20 cellular contexts compared by ENCODE assay signal in genomic region chrX:11667286-11667685, GRCh38. TPM values are rescaled to one million over a fixed set of nuclear protein-coding genes. Genes with fewer than 3 reads are reported as not detected.
DNase-seq lines count a peak whose midpoint lies in the region; ATAC-seq and TF ChIP-seq lines count a peak whose summit lies in the region.
"Had no signal": no experiment of that assay in that cellular context is flagged by ENCODE, and none has a peak within 500 bp of the region (broad histone marks: within the 10 kb centered on the region; RNA-seq: fewer than 3 reads in every experiment).

No MANE protein-coding gene starts in this region.

- H3K4me2 ChIP-seq in PC-3 (ENCODE audit: low read length) = no peak overlapping the region
- H3K4me2 ChIP-seq: BLaER1 treated with 17β-estradiol and CSF1 and Interleukin-3, amounts not matched to agents 10 nM and 100 nM had no signal

- H2AFZ ChIP-seq in PC-3 (ENCODE audit: low read length) = no peak overlapping the region

- H3K4me3 ChIP-seq in cardiac muscle cell = peak overlapping the region; percentile 75
- no peak overlapping the region for H3K4me3 ChIP-seq in uterus
- H3K4me3 ChIP-seq in PC-3 (ENCODE audit: low read length) = no peak overlapping the region
- H3K4me3 ChIP-seq in prostate gland = no peak overlapping the region
- H3K4me3 ChIP-seq: ascending aorta; BLaER1 treated with 17β-estradiol and CSF1 and Interleukin-3, amounts not matched to agents 10 nM and 100 nM; SK-N-MC had no signal

- BruUV-seq in PC-3 (replicated peaks; lab: Mats Ljungman, UMichigan) = no TSS peak

- ATAC-seq in Right ventricle myocardium superior (ENCODE audit: poor library complexity) (no peak), HG03045 (IDR thresholded peaks at IDR 0.05; ENCODE audit: unreplicated experiment) (no peak), PC-3 (no peak)
- ATAC-seq: heart left ventricle, Panc1 had no signal

- no peak for DNase-seq in cardiac muscle cell (ENCODE audit: low read depth in 1 of 2, low spot score in 1 of 2)
- no peak for DNase-seq in Right ventricle myocardium superior
- DNase-seq in NCI-H345 (lab: John Stamatoyannopoulos, UW) = peak; percentile 49
- peak; percentile 82 for DNase-seq in left kidney (ENCODE audit: low read depth, low spot score)
- no peak for DNase-seq in uterus
- DNase-seq in PC-3 = no peak
- no peak for DNase-seq in prostate gland (ENCODE audit: low spot score)
- DNase-seq: activated CD4-positive, alpha-beta memory T cell treated with anti-CD3 and anti-CD28 coated beads for 36 hours; activated naive CD4-positive, alpha-beta T cell treated with Interleukin-2 at 50 U/mL for 16 hours; activated T-cell treated with anti-CD3 and anti-CD28 coated beads, Interleukin-2, amount 50 U/mL, for 1 hour; heart left ventricle; immature natural killer cell; NCI-H2171; NCI-H774; stimulated activated CD4-positive, alpha-beta T cell treated with anti-CD3 and anti-CD28 coated beads, Interleukin-4, amount 100 ng/mL, for 24 hours had no signal

- no peaks in the 10 kb centered on the region for H3K79me2 ChIP-seq in PC-3 (ENCODE audit: low read length)

- POLR2A ChIA-PET in PC-3 (lab: Charles Lee; ENCODE audit: unreplicated experiment) = no interaction called here

- H3K9me3 ChIP-seq in cardiac muscle cell (ENCODE audit: low read depth) (no peaks in the 10 kb centered on the region), uterus (no peaks in the 10 kb centered on the region), PC-3 (ENCODE audit: low read length) (no peaks in the 10 kb centered on the region), prostate gland (no peaks in the 10 kb centered on the region)
- H3K9me3 ChIP-seq: ascending aorta, heart left ventricle had no signal

- no peaks in the 10 kb centered on the region for H3K9me2 ChIP-seq in PC-3 (replicated peaks; ENCODE audit: low read length)

- H3K27me3 ChIP-seq in cardiac muscle cell = no peaks in the 10 kb centered on the region
- no peaks in the 10 kb centered on the region for H3K27me3 ChIP-seq in uterus
- peaks cover 94% of the 10 kb centered on the region for H3K27me3 ChIP-seq in PC-3 (ENCODE audit: low read length)
- H3K27me3 ChIP-seq in prostate gland (replicated peaks; ENCODE audit: insufficient read depth) = no peaks in the 10 kb centered on the region
- H3K27me3 ChIP-seq: ascending aorta had no signal

- H4K20me1 ChIP-seq in PC-3 (ENCODE audit: low read length) = no peaks in the 10 kb centered on the region
- H4K20me1 ChIP-seq: BLaER1 treated with 17β-estradiol and CSF1 and Interleukin-3, amounts not matched to agents 10 nM and 100 nM had no signal

- TF ChIP-seq POLR2A in uterus (IDR thresholded peaks at IDR 0.05) (no peak), prostate gland (IDR thresholded peaks at IDR 0.05) (no peak)

- H3K27ac ChIP-seq in cardiac muscle cell = peak overlapping the region; percentile 87
- H3K27ac ChIP-seq in uterus = peak overlapping the region; percentile 54 to 91
- H3K27ac ChIP-seq in PC-3 (ENCODE audit: low read length) = no peak overlapping the region
- H3K27ac ChIP-seq in prostate gland = no peak overlapping the region
- H3K27ac ChIP-seq: ascending aorta; BLaER1 treated with 17β-estradiol and CSF1 and Interleukin-3, amounts not matched to agents 10 nM and 100 nM; heart left ventricle; SK-N-MC had no signal

- H3K36me3 ChIP-seq in cardiac muscle cell = no peaks in the 10 kb centered on the region
- no peaks in the 10 kb centered on the region for H3K36me3 ChIP-seq in uterus
- no peaks in the 10 kb centered on the region for H3K36me3 ChIP-seq in PC-3 (ENCODE audit: low read depth, low read length)
- H3K36me3 ChIP-seq in prostate gland = no peaks in the 10 kb centered on the region
- H3K36me3 ChIP-seq: ascending aorta; BLaER1 treated with 17β-estradiol and CSF1 and Interleukin-3, amounts not matched to agents 10 nM and 100 nM; heart left ventricle had no signal

- H3K4me1 ChIP-seq in cardiac muscle cell (ENCODE audit: low read depth) (no peaks in the 10 kb centered on the region), uterus (no peaks in the 10 kb centered on the region), PC-3 (ENCODE audit: insufficient read depth, low read length) (no peaks in the 10 kb centered on the region), prostate gland (replicated peaks) (no peaks in the 10 kb centered on the region)
- H3K4me1 ChIP-seq: ascending aorta; BLaER1 treated with 17β-estradiol and CSF1 and Interleukin-3, amounts not matched to agents 10 nM and 100 nM had no signal

- intact Hi-C loops in Right ventricle myocardium superior (cut with DNase I) = no loop called here
- intact Hi-C loops in uterus (cut with DNase I; ENCODE audit: low total_unique reads) = no loop called here
- intact Hi-C loops in PC-3 (cut with micrococcal nuclease) = no loop called here
- intact Hi-C loops in prostate gland (cut with DNase I) = loop anchor here (5.0 to 10.0 kb wide), 2 partner anchors 40 to 132 kb away; no protein-coding TSS in a partner anchor

- H3F3A ChIP-seq in PC-3 (ENCODE audit: low read length, unreplicated experiment) = no peaks in the 10 kb centered on the region

- CTCF ChIA-PET in PC-3 (lab: Charles Lee) = no interaction called here

- no peak for TF ChIP-seq CTCF in cardiac muscle cell (IDR thresholded peaks at IDR 0.05; ENCODE audit: low read depth, low read length)
- no peak for TF ChIP-seq CTCF in uterus (IDR thresholded peaks at IDR 0.05)
- no peak for TF ChIP-seq CTCF in PC-3 (conservative IDR thresholded peaks at IDR 0.05; ENCODE audit: low read depth, low read length)
- no peak for TF ChIP-seq CTCF in prostate gland (IDR thresholded peaks at IDR 0.05)

- H3K9ac ChIP-seq in PC-3 (ENCODE audit: low read length) = no peak overlapping the region
- H3K9ac ChIP-seq: BLaER1 treated with 17β-estradiol and CSF1 and Interleukin-3, amounts not matched to agents 10 nM and 100 nM had no signal

- WGBS in prostate gland = 73% methylated on average over 2 of the region's 2 CpGs

RNA-seq across cellular contexts. Expression of gene ARHGAP6, which starts 1.6 kb away (rescaled TPM):
- 18.5 and 45.0 TPM in 2 replicates for total RNA-seq in cardiac muscle cell
- polyA plus RNA-seq in cardiac muscle cell = 10.5 and 14.9 TPM in 2 replicates
- total RNA-seq in Right ventricle myocardium superior = 2.7 TPM
- total RNA-seq in uterus = 10 to 100 TPM; 17.2 to 47.0 (median 21.6) TPM
- 2.1 and 2.8 TPM in 2 replicates for total RNA-seq in PC-3 (2014; rRNA removed)
- 10 to 100 TPM; 72.6 to 73.7 TPM for total RNA-seq in prostate gland
- total RNA-seq: activated CD4-positive, alpha-beta memory T cell treated with anti-CD3 and anti-CD28 coated beads for 36 hours had no signal

Comparison
In these comparisons a context has a peak if more than half of its experiments do, and no peak if none do; other contexts are left out.
1. DNase-seq: peak in NCI-H345 (single experiment) and left kidney (single experiment); none in cardiac muscle cell (0 of 2), Right ventricle myocardium superior (single experiment), uterus (0 of 2), PC-3 (single experiment) and prostate gland (single experiment).
2. H3K27ac ChIP-seq: peak in cardiac muscle cell (single experiment) and uterus (2 of 2); none in PC-3 (single experiment) and prostate gland (0 of 2).